In genomic region chr18:29002747-29003146, GRCh38 we compare ENCODE assay signal across 17 cellular contexts.
DNase-seq lines count a peak whose midpoint lies in the region; TF ChIP-seq lines count a peak whose summit lies in the region.
"Had no signal": no experiment of that assay in that cellular context is flagged by ENCODE, and none has a peak within 500 bp of the region (broad histone marks: within the 10 kb centered on the region; RNA-seq: fewer than 3 reads in every experiment).

No MANE protein-coding gene starts in this region.

- H3K27me3 ChIP-seq in osteoblast (ENCODE audit: insufficient read depth, low read length) (no peaks in the 10 kb centered on the region), vagina (no peaks in the 10 kb centered on the region), BE2C (no peaks in the 10 kb centered on the region)

- peak overlapping the region; percentile 63 for H2AFZ ChIP-seq in osteoblast (ENCODE audit: low read length)

- TF ChIP-seq POLR2A in vagina (IDR thresholded peaks at IDR 0.05), result no peak

- TF ChIP-seq CTCF in endothelial cell (IDR thresholded peaks at IDR 0.05; ENCODE audit: unreplicated experiment) (no peak), osteoblast (IDR thresholded peaks at IDR 0.05; ENCODE audit: extremely low read depth, low read depth, low read length) (no peak), vagina (IDR thresholded peaks at IDR 0.05) (no peak), BE2C (IDR thresholded peaks at IDR 0.05; ENCODE audit: low read depth, low read length) (no peak)

- H3K9me3 ChIP-seq in osteoblast (ENCODE audit: low read depth, low read length), result no peaks in the 10 kb centered on the region
- H3K9me3 ChIP-seq in vagina, result no peaks in the 10 kb centered on the region
- no peaks in the 10 kb centered on the region for H3K9me3 ChIP-seq in BE2C

- no peaks in the 10 kb centered on the region for H3K27me3 Mint-ChIP-seq in endothelial cell (ENCODE audit: unreplicated experiment)

- no peaks in the 10 kb centered on the region for H3K79me2 ChIP-seq in osteoblast (ENCODE audit: insufficient read depth, low read length)

- H3K4me1 ChIP-seq in osteoblast (ENCODE audit: insufficient read depth, low read length) (peaks cover 8% of the 10 kb centered on the region), vagina (no peaks in the 10 kb centered on the region), BE2C (no peaks in the 10 kb centered on the region)

- H3K4me3 ChIP-seq in osteoblast (ENCODE audit: insufficient read depth, low read length), result no peak overlapping the region
- peak overlapping the region in 1 of 2 donors; percentile 6 for H3K4me3 ChIP-seq in vagina
- no peak overlapping the region for H3K4me3 ChIP-seq in BE2C (ENCODE audit: low read depth, low read length)

- no peaks in the 10 kb centered on the region for H4K20me1 ChIP-seq in osteoblast (ENCODE audit: insufficient read depth, low read length)

- no peaks in the 10 kb centered on the region for H3K36me3 ChIP-seq in osteoblast (ENCODE audit: insufficient read depth, low read length)
- no peaks in the 10 kb centered on the region for H3K36me3 ChIP-seq in vagina
- no peaks in the 10 kb centered on the region for H3K36me3 ChIP-seq in BE2C

- H3K4me2 ChIP-seq in osteoblast (ENCODE audit: insufficient read depth, low read length), result no peak overlapping the region

- no peaks in the 10 kb centered on the region for H3K9me3 Mint-ChIP-seq in endothelial cell (ENCODE audit: unreplicated experiment)

- no peak overlapping the region for H3K4me3 Mint-ChIP-seq in endothelial cell (ENCODE audit: unreplicated experiment)
- H3K4me3 Mint-ChIP-seq: H9 had no signal

- intact Hi-C loops in vagina (cut with DNase I), result no loop called here

- peak overlapping the region; percentile 82 for H3K27ac Mint-ChIP-seq in endothelial cell (ENCODE audit: unreplicated experiment)
- H3K27ac Mint-ChIP-seq: H9 had no signal

- peak; percentile 57 for DNase-seq in NCI-H748 (lab: John Stamatoyannopoulos, UW; ENCODE audit: unreplicated experiment)
- DNase-seq in NCI-H748 treated with DMSO at 0.1 percent for 48 hours (lab: John Stamatoyannopoulos, UW), result no peak
- no peak for DNase-seq in endothelial cell (ENCODE audit: low spot score)
- no peak for DNase-seq in osteoblast (ENCODE audit: insufficient read length, low spot score, missing footprints)
- no peak for DNase-seq in vagina (ENCODE audit: extremely low spot score in 2 of 2)
- no peak for DNase-seq in NCI-H2171 (lab: John Stamatoyannopoulos, UW)
- DNase-seq in BE2C, result no peak
- no peak for DNase-seq in NCI-H1436 (lab: John Stamatoyannopoulos, UW)
- DNase-seq: DMS79 treated with DMSO at 0.1 percent for 48 hours, H9, IMR-90, NCI-H187 treated with DMSO at 0.1 percent for 48 hours, NCI-H446, NCI-H774, OCI-M1 had no signal

- H3K27ac ChIP-seq in osteoblast (ENCODE audit: low read depth, low read length) (no peak overlapping the region), vagina (peak overlapping the region; percentile 20)
- H3K27ac ChIP-seq: 22Rv1, HL-60 had no signal

- H3K36me3 Mint-ChIP-seq in endothelial cell (ENCODE audit: low read depth, unreplicated experiment), result no peaks in the 10 kb centered on the region

- H3K4me1 Mint-ChIP-seq in endothelial cell (ENCODE audit: unreplicated experiment), result peaks cover 22% of the 10 kb centered on the region
